In genomic region chr6:137102851-137103492, GRCh38 we compare ENCODE assay signal across 8 cellular contexts. TPM values are rescaled to one million over a fixed set of nuclear protein-coding genes. Genes with fewer than 3 reads are reported as not detected.
A peak's percentile ranks its signal among the peaks of the same experiment; 100 is the strongest.
DNase-seq lines count a peak whose midpoint lies in the region; ATAC-seq and TF ChIP-seq lines count a peak whose summit lies in the region.

No MANE protein-coding gene starts in this region.

- TF ChIP-seq CTCF in WERI-Rb-1 (IDR thresholded peaks at IDR 0.05; ENCODE audit: low read depth, low read length) = no peak
- no peak for TF ChIP-seq CTCF in CD4-positive, alpha-beta T cell (IDR thresholded peaks at IDR 0.05)

- intact Hi-C loops in CD4-positive, alpha-beta T cell (cut with DNase I, micrococcal nuclease) = no loop called here

- no peaks in the 10 kb centered on the region for H3K36me3 ChIP-seq in WERI-Rb-1

- ATAC-seq in HG02642 (IDR thresholded peaks at IDR 0.05; ENCODE audit: poor library complexity, unreplicated experiment) = peak; percentile 91
- ATAC-seq in stimulated activated memory B cell treated with anti-CD40 and anti-IgM and Interleukin-4, amounts not matched to agents 10 μg/mL and 1 μg/mL and 100 μg/mL, for 72 hours = peak; percentile 96
- no peak for ATAC-seq in CD4-positive, alpha-beta T cell (ENCODE audit: poor library complexity)

- H3K27me3 Mint-ChIP-seq in stimulated activated memory B cell treated with anti-CD40 and anti-IgM and Interleukin-4, amounts not matched to agents 10 μg/mL and 1 μg/mL and 100 μg/mL, for 72 hours = no peaks in the 10 kb centered on the region
- H3K27me3 Mint-ChIP-seq in CD4-positive, alpha-beta T cell = no peaks in the 10 kb centered on the region

- H3K27ac Mint-ChIP-seq in stimulated activated memory B cell treated with anti-CD40 and anti-IgM and Interleukin-4, amounts not matched to agents 10 μg/mL and 1 μg/mL and 100 μg/mL, for 72 hours = peak overlapping the region; percentile 95
- H3K27ac Mint-ChIP-seq in CD4-positive, alpha-beta T cell = no peak overlapping the region

- no peaks in the 10 kb centered on the region for H3K9me3 Mint-ChIP-seq in stimulated activated memory B cell treated with anti-CD40 and anti-IgM and Interleukin-4, amounts not matched to agents 10 μg/mL and 1 μg/mL and 100 μg/mL, for 72 hours
- no peaks in the 10 kb centered on the region for H3K9me3 Mint-ChIP-seq in CD4-positive, alpha-beta T cell

- peaks cover 83% of the 10 kb centered on the region for H3K4me1 Mint-ChIP-seq in stimulated activated memory B cell treated with anti-CD40 and anti-IgM and Interleukin-4, amounts not matched to agents 10 μg/mL and 1 μg/mL and 100 μg/mL, for 72 hours
- H3K4me1 Mint-ChIP-seq in CD4-positive, alpha-beta T cell (ENCODE audit: low read depth) = peaks cover 19% of the 10 kb centered on the region

- peak; percentile 17 for DNase-seq in activated naive CD4-positive, alpha-beta T cell treated with Interleukin-2 at 50 U/mL for 16 hours
- no peak for DNase-seq in activated naive CD4-positive, alpha-beta T cell treated with anti-CD3 and anti-CD28 coated beads, Interleukin-2, amount 50 U/mL, for 16 hours
- DNase-seq in MV-4-11 (lab: John Stamatoyannopoulos, UW) (peak; percentile 85), WERI-Rb-1 (no peak), HT-29 (ENCODE audit: low spot score) (no peak)
- no peak for DNase-seq in CD4-positive, alpha-beta T cell

- H3K4me3 ChIP-seq in WERI-Rb-1 (ENCODE audit: low read depth, low read length) = no peak overlapping the region

- no peaks in the 10 kb centered on the region for H3K27me3 ChIP-seq in WERI-Rb-1 (ENCODE audit: insufficient read depth, low read depth, severe bottlenecking)
- no peaks in the 10 kb centered on the region for H3K27me3 ChIP-seq in CD4-positive, alpha-beta T cell (ENCODE audit: control insufficient read depth, insufficient read depth, low read length)

- H3K9me3 ChIP-seq in WERI-Rb-1 (ENCODE audit: severe bottlenecking) = no peaks in the 10 kb centered on the region
- no peaks in the 10 kb centered on the region for H3K9me3 ChIP-seq in CD4-positive, alpha-beta T cell (ENCODE audit: control insufficient read depth, low read length)

- no peak overlapping the region for H3K27ac ChIP-seq in WERI-Rb-1
- H3K27ac ChIP-seq in CD4-positive, alpha-beta T cell (ENCODE audit: low read depth, low read length) = no peak overlapping the region

- CTCF ChIA-PET in CD4-positive, alpha-beta T cell (lab: Charles Lee) = no interaction called here

- no peaks in the 10 kb centered on the region for H3K36me3 Mint-ChIP-seq in stimulated activated memory B cell treated with anti-CD40 and anti-IgM and Interleukin-4, amounts not matched to agents 10 μg/mL and 1 μg/mL and 100 μg/mL, for 72 hours
- no peaks in the 10 kb centered on the region for H3K36me3 Mint-ChIP-seq in CD4-positive, alpha-beta T cell (ENCODE audit: low read depth)

- POLR2A ChIA-PET in CD4-positive, alpha-beta T cell (lab: Charles Lee) = interaction anchor here (0.6 kb wide), 1 partner anchor 261 kb away, joined by 3 read pairs; no protein-coding TSS in a partner anchor

- H3K4me3 Mint-ChIP-seq in stimulated activated memory B cell treated with anti-CD40 and anti-IgM and Interleukin-4, amounts not matched to agents 10 μg/mL and 1 μg/mL and 100 μg/mL, for 72 hours = peak overlapping the region; percentile 66
- H3K4me3 Mint-ChIP-seq in CD4-positive, alpha-beta T cell = no peak overlapping the region

RNA-seq across cellular contexts. Expression of gene IL20RA, which starts 58.2 kb away (rescaled TPM):
- 7.9 and 16.7 TPM in 2 replicates for total RNA-seq in HT-29 (2014; rRNA removed; shearing (Covaris generic))
- total RNA-seq in CD4-positive, alpha-beta T cell = not detected

Comparison
In these comparisons a context has a peak if more than half of its experiments do, and no peak if none do; other contexts are left out.
1. DNase-seq: peak in activated naive CD4-positive, alpha-beta T cell treated with Interleukin-2 at 50 U/mL for 16 hours (single experiment) and MV-4-11 (single experiment); none in activated naive CD4-positive, alpha-beta T cell treated with anti-CD3 and anti-CD28 coated beads, Interleukin-2, amount 50 U/mL, for 16 hours (single experiment), WERI-Rb-1 (single experiment), HT-29 (single experiment) and CD4-positive, alpha-beta T cell (0 of 10).